Comparison of ENCODE assay signal across 7 cellular contexts in genomic region chr7:522071-522937, GRCh38. TPM values are rescaled to one million over a fixed set of nuclear protein-coding genes. Genes with fewer than 3 reads are reported as not detected.
A peak's percentile ranks its signal among the peaks of the same experiment; 100 is the strongest.
DNase-seq lines count a peak whose midpoint lies in the region; ATAC-seq and TF ChIP-seq lines count a peak whose summit lies in the region.

No MANE protein-coding gene starts in this region.

- H3K9ac ChIP-seq in HUES64 (ENCODE audit: low read depth, low read length) = peak overlapping the region; percentile 14; the same call in 1 of the 2 replicates

- CTCF ChIA-PET in activated CD4-positive, alpha-beta memory T cell treated with anti-CD3 and anti-CD28 coated beads, Interleukin-2, amount 10 ng/mL, durations not matched to agents 7 days and 5 days (lab: Charles Lee) = no interaction called here

- intact Hi-C loops in head of caudate nucleus (cut with DNase I) = loop anchor here (5.0 to 10.0 kb wide), 3 partner anchors 72 to 205 kb away; partner anchors contain the start of genes DNAAF5 and PRKAR1B

- peaks cover 7% of the 10 kb centered on the region for H3K4me1 Mint-ChIP-seq in activated CD4-positive, alpha-beta memory T cell treated with anti-CD3 and anti-CD28 coated beads, Interleukin-2, amount 10 ng/mL, durations not matched to agents 7 days and 5 days
- H3K4me1 Mint-ChIP-seq in osteocyte (ENCODE audit: unreplicated experiment) = peaks cover 14% of the 10 kb centered on the region

- H3K9me3 Mint-ChIP-seq in activated CD4-positive, alpha-beta memory T cell treated with anti-CD3 and anti-CD28 coated beads, Interleukin-2, amount 10 ng/mL, durations not matched to agents 7 days and 5 days = no peaks in the 10 kb centered on the region
- no peaks in the 10 kb centered on the region for H3K9me3 Mint-ChIP-seq in osteocyte (ENCODE audit: unreplicated experiment)

- peaks cover 61% of the 10 kb centered on the region for H3K27me3 ChIP-seq in HUES64 (ENCODE audit: insufficient read depth, low read length)

- H3K27ac Mint-ChIP-seq in activated CD4-positive, alpha-beta memory T cell treated with anti-CD3 and anti-CD28 coated beads, Interleukin-2, amount 10 ng/mL, durations not matched to agents 7 days and 5 days = no peak overlapping the region
- H3K27ac Mint-ChIP-seq in osteocyte (ENCODE audit: unreplicated experiment) = no peak overlapping the region

- H3K36me3 Mint-ChIP-seq in activated CD4-positive, alpha-beta memory T cell treated with anti-CD3 and anti-CD28 coated beads, Interleukin-2, amount 10 ng/mL, durations not matched to agents 7 days and 5 days (ENCODE audit: low read depth) = no peaks in the 10 kb centered on the region
- H3K36me3 Mint-ChIP-seq in osteocyte (ENCODE audit: unreplicated experiment) = no peaks in the 10 kb centered on the region

- H3K9me3 ChIP-seq in HUES64 (ENCODE audit: insufficient read depth, low read depth, low read length) = no peaks in the 10 kb centered on the region

- peak overlapping the region; percentile 84 for H3K4me3 ChIP-seq in HUES64 (ENCODE audit: low read length)

- no peak for ATAC-seq in HG03095 (IDR thresholded peaks at IDR 0.05; ENCODE audit: unreplicated experiment)
- ATAC-seq in HG03469 (IDR thresholded peaks at IDR 0.05; ENCODE audit: unreplicated experiment) = no peak

- 1% methylated on average over 89 of the region's 89 CpGs for WGBS in HUES64

- H3K4me1 ChIP-seq in HUES64 (ENCODE audit: insufficient read depth, low read length) = 0 out of 2 replicates have a peak, but pooled peaks cover 4% of the 10 kb centered on the region

- no peak for TF ChIP-seq CTCF in GM10266 (IDR thresholded peaks at IDR 0.05; ENCODE audit: control insufficient read depth, insufficient read depth, low read depth, missing control alignments)
- no peak for TF ChIP-seq CTCF in osteocyte (IDR thresholded peaks at IDR 0.05)

- H3K27me3 Mint-ChIP-seq in activated CD4-positive, alpha-beta memory T cell treated with anti-CD3 and anti-CD28 coated beads, Interleukin-2, amount 10 ng/mL, durations not matched to agents 7 days and 5 days = peaks cover 43% of the 10 kb centered on the region
- H3K27me3 Mint-ChIP-seq in osteocyte (ENCODE audit: unreplicated experiment) = no peaks in the 10 kb centered on the region

- DNase-seq in GM10266 (ENCODE audit: extremely low spot score) (peak; percentile 82), head of caudate nucleus (peak in 39 of 42 donors; percentile 32 to 84 (median 59)), osteocyte (ENCODE audit: extremely low spot score, unreplicated experiment) (no peak)
- DNase-seq in activated CD4-positive, alpha-beta memory T cell treated with anti-CD3 and anti-CD28 coated beads, Interleukin-2, amount 10 ng/mL, durations not matched to agents 7 days and 5 days = peak; percentile 28

- no peak overlapping the region for H3K4me3 Mint-ChIP-seq in activated CD4-positive, alpha-beta memory T cell treated with anti-CD3 and anti-CD28 coated beads, Interleukin-2, amount 10 ng/mL, durations not matched to agents 7 days and 5 days
- H3K4me3 Mint-ChIP-seq in osteocyte (ENCODE audit: unreplicated experiment) = peak overlapping the region; percentile 55

- H3K27ac ChIP-seq in HUES64 (ENCODE audit: low read depth, low read length) = no peak overlapping the region

- POLR2A ChIA-PET in activated CD4-positive, alpha-beta memory T cell treated with anti-CD3 and anti-CD28 coated beads, Interleukin-2, amount 10 ng/mL, durations not matched to agents 7 days and 5 days (lab: Charles Lee) = no interaction called here

- H3K36me3 ChIP-seq in HUES64 (ENCODE audit: insufficient read depth, low read length) = no peaks in the 10 kb centered on the region

RNA-seq across cellular contexts. Expression of gene PDGFA, which starts 2.7 kb away (rescaled TPM):
- polyA plus RNA-seq in HUES64 (2013, experiment 1 of 2) = 25.8 TPM
- 27.5 TPM for polyA plus RNA-seq in HUES64 (2013, experiment 2 of 2)
- under 1 TPM; 0.70 to 0.73 TPM for total RNA-seq in activated CD4-positive, alpha-beta memory T cell treated with anti-CD3 and anti-CD28 coated beads, Interleukin-2, amount 10 ng/mL, durations not matched to agents 7 days and 5 days
- total RNA-seq in osteocyte = 92.0 and 93.6 TPM in 2 replicates

Comparison
In these comparisons a context has a peak if more than half of its experiments do, and no peak if none do; other contexts are left out.
1. RNA of gene PDGFA, which starts 2.7 kb away (total RNA-seq): 92.0 to 93.6 TPM in osteocyte; 0.70 to 0.73 TPM in activated CD4-positive, alpha-beta memory T cell treated with anti-CD3 and anti-CD28 coated beads, Interleukin-2, amount 10 ng/mL, durations not matched to agents 7 days and 5 days; every median in the first group is over 10 times any median in the second.